8 cellular contexts compared by ENCODE assay signal in the genomic region with DNA sequence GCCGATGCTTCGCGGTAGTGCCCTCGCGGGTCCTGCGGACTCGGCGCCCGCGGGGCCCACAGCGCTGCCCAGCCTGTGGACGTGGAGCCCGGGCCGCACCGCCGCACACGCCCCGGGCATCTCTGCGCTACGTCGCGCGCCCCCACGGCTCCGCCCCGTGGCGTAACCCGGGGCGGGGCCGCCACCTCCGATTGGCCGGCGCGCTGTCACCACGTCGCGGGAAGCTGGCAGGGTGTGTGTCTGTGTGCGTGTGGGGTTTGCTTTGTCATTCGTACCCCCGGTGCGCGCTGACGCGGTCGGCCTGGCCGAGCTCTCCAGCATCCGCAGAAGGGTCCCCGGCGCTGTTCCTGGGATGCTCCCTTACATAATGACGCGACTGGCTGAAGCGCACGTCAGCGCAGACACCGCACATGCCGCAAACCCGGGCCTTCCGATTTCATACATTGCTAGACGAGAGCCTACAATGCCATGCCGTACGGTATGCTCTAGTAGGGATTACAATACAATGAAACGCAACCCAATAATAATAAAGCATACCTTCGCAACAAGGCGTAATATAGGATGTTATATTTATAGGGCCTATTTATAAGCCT. TPM values are rescaled to one million over a fixed set of nuclear protein-coding genes. Genes with fewer than 3 reads are reported as not detected.
DNase-seq lines count a peak whose midpoint lies in the region; TF ChIP-seq lines count a peak whose summit lies in the region.

No MANE protein-coding gene starts in this region.

- H3K4me2 ChIP-seq in osteoblast (ENCODE audit: insufficient read depth, low read length): peak overlapping the region; percentile 82

- TF ChIP-seq CTCF in GM10248 (IDR thresholded peaks at IDR 0.05; ENCODE audit: control extremely low read depth, extremely low read depth, low read depth, missing control alignments) (no peak), HFFc6 (IDR thresholded peaks at IDR 0.05) (no peak), osteoblast (IDR thresholded peaks at IDR 0.05; ENCODE audit: extremely low read depth, low read depth, low read length) (no peak)

- H3K36me3 ChIP-seq in osteoblast (ENCODE audit: insufficient read depth, low read length): no peaks in the 10 kb centered on the region
- H3K36me3 ChIP-seq in thymus (ENCODE audit: control insufficient read depth, insufficient read depth): no peaks in the 10 kb centered on the region

- peaks cover 12% of the 10 kb centered on the region for H4K20me1 ChIP-seq in osteoblast (ENCODE audit: insufficient read depth, low read length)

- H3K27me3 Mint-ChIP-seq in HFFc6 (ENCODE audit: insufficient read depth): no peaks in the 10 kb centered on the region
- H3K27me3 Mint-ChIP-seq in activated naive CD4-positive, alpha-beta T cell treated with anti-CD3 and anti-CD28 coated beads, Interleukin-2, amount 10 ng/mL, durations not matched to agents 7 days and 5 days: peaks cover 7% of the 10 kb centered on the region

- POLR2A ChIA-PET in GM10248 (lab: Yijun Ruan, JAX): interaction anchor here (0.5 kb wide), 1 partner anchor 1738 kb away, joined by 4 read pairs; no protein-coding TSS in a partner anchor

- peak; percentile 91 for DNase-seq in GM10248 (ENCODE audit: extremely low spot score)
- peak; percentile 74 for DNase-seq in HFFc6
- peak; percentile 90 for DNase-seq in NAMALWA (ENCODE audit: low spot score)
- peak; percentile 82 for DNase-seq in SK-N-DZ (ENCODE audit: low spot score)
- DNase-seq in activated naive CD4-positive, alpha-beta T cell treated with anti-CD3 and anti-CD28 coated beads, Interleukin-2, amount 10 ng/mL, durations not matched to agents 7 days and 5 days: peak; percentile 89
- peak; percentile 81 to 97 (median 93) for DNase-seq in head of caudate nucleus
- DNase-seq in osteoblast (ENCODE audit: insufficient read length, low spot score, missing footprints): peak; percentile 99

- no peaks in the 10 kb centered on the region for H3K9me3 Mint-ChIP-seq in HFFc6
- no peaks in the 10 kb centered on the region for H3K9me3 Mint-ChIP-seq in activated naive CD4-positive, alpha-beta T cell treated with anti-CD3 and anti-CD28 coated beads, Interleukin-2, amount 10 ng/mL, durations not matched to agents 7 days and 5 days

- peaks cover 5% of the 10 kb centered on the region; the same call in 1 of the 2 replicates for H3K36me3 Mint-ChIP-seq in HFFc6 (ENCODE audit: low read depth)
- H3K36me3 Mint-ChIP-seq in activated naive CD4-positive, alpha-beta T cell treated with anti-CD3 and anti-CD28 coated beads, Interleukin-2, amount 10 ng/mL, durations not matched to agents 7 days and 5 days: peaks cover 5% of the 10 kb centered on the region

- peaks cover 53% of the 10 kb centered on the region for H3K4me1 Mint-ChIP-seq in HFFc6 (ENCODE audit: low read depth)
- peaks cover 44% of the 10 kb centered on the region for H3K4me1 Mint-ChIP-seq in activated naive CD4-positive, alpha-beta T cell treated with anti-CD3 and anti-CD28 coated beads, Interleukin-2, amount 10 ng/mL, durations not matched to agents 7 days and 5 days

- no peaks in the 10 kb centered on the region for H3K27me3 ChIP-seq in osteoblast (ENCODE audit: insufficient read depth, low read length)
- H3K27me3 ChIP-seq in thymus (ENCODE audit: control insufficient read depth, insufficient read depth): no peaks in the 10 kb centered on the region

- under 1% methylated on average over 64 of the region's 64 CpGs for WGBS in thymus

- peak overlapping the region; percentile 96 for H2AFZ ChIP-seq in osteoblast (ENCODE audit: low read length)

- intact Hi-C loops in head of caudate nucleus (cut with DNase I): loop anchor here (5.0 kb wide), 1 partner anchor 183 kb away; the partner anchor contains the start of gene RSRP1

- peak overlapping the region; percentile 97 for H3K27ac ChIP-seq in osteoblast (ENCODE audit: low read depth, low read length)
- peak overlapping the region; percentile 86 for H3K27ac ChIP-seq in thymus (ENCODE audit: low read depth)

- peaks cover 42% of the 10 kb centered on the region for H3K79me2 ChIP-seq in osteoblast (ENCODE audit: insufficient read depth, low read length)

- H3K4me3 ChIP-seq in osteoblast (ENCODE audit: insufficient read depth, low read length): peak overlapping the region; percentile 91
- H3K4me3 ChIP-seq in thymus (ENCODE audit: low read length): peak overlapping the region; percentile 88

- H3K9me3 ChIP-seq in osteoblast (ENCODE audit: low read depth, low read length): no peaks in the 10 kb centered on the region
- no peaks in the 10 kb centered on the region for H3K9me3 ChIP-seq in thymus (ENCODE audit: control insufficient read depth)

- peak overlapping the region; percentile 99 for H3K27ac Mint-ChIP-seq in HFFc6
- H3K27ac Mint-ChIP-seq in activated naive CD4-positive, alpha-beta T cell treated with anti-CD3 and anti-CD28 coated beads, Interleukin-2, amount 10 ng/mL, durations not matched to agents 7 days and 5 days: peak overlapping the region; percentile 98

- H3K4me1 ChIP-seq in osteoblast (ENCODE audit: insufficient read depth, low read length): peaks cover 29% of the 10 kb centered on the region
- no peaks in the 10 kb centered on the region for H3K4me1 ChIP-seq in thymus (ENCODE audit: control insufficient read depth, insufficient read depth, low read length)

- H3K4me3 Mint-ChIP-seq in HFFc6: peak overlapping the region; percentile 95
- H3K4me3 Mint-ChIP-seq in activated naive CD4-positive, alpha-beta T cell treated with anti-CD3 and anti-CD28 coated beads, Interleukin-2, amount 10 ng/mL, durations not matched to agents 7 days and 5 days: peak overlapping the region; percentile 94

- CTCF ChIA-PET in GM10248 (lab: Yijun Ruan, JAX): interaction anchor here (1.4 to 1.5 kb wide), 3 partner anchors 20 to 30 kb away, joined by 3 to 5 read pairs (median 4); no protein-coding TSS in a partner anchor
- CTCF ChIA-PET in activated naive CD4-positive, alpha-beta T cell treated with anti-CD3 and anti-CD28 coated beads, Interleukin-2, amount 10 ng/mL, durations not matched to agents 7 days and 5 days (lab: Charles Lee): no interaction called here

RNA-seq across cellular contexts. Expression of gene MACO1, which starts 0.5 kb away (rescaled TPM):
- 10 to 100 TPM; 13.7 to 15.1 (median 14.4) TPM for total RNA-seq in HFFc6 (2021; fragmentation: NEBNext Ultra II Directional; extraction: Animal tissue kit (Norgen Biotek cat#: 25700))
- 16.5 and 20.3 TPM in 2 replicates for polyA plus RNA-seq in SK-N-DZ (2014; cell fraction: cytosol; rRNA removed)
- 13.2 and 13.5 TPM in 2 replicates for polyA plus RNA-seq in SK-N-DZ (2014; cell fraction: nucleus; rRNA removed)
- 33.9 and 35.5 TPM in 2 replicates for total RNA-seq in osteoblast
- 17.3 TPM for polyA plus RNA-seq in thymus

RNA-seq across cellular contexts. Expression of gene RHCE, which starts 9.5 kb away (rescaled TPM):
- total RNA-seq in HFFc6 (2021; fragmentation: NEBNext Ultra II Directional; extraction: Animal tissue kit (Norgen Biotek cat#: 25700)): 1 to 10 TPM in 1 of 6 experiments, under 1 TPM in 5; 0.45 to 1.2 (median 0.54) TPM
- polyA plus RNA-seq in SK-N-DZ (2014; cell fraction: cytosol; rRNA removed): 0.26 and 0.91 TPM in 2 replicates
- polyA plus RNA-seq in SK-N-DZ (2014; cell fraction: nucleus; rRNA removed): not detected in 2 replicates
- 0.72 and 0.88 TPM in 2 replicates for total RNA-seq in osteoblast
- polyA plus RNA-seq in thymus: 0.59 TPM

Comparison
In these comparisons a context has a peak if more than half of its experiments do, and no peak if none do; other contexts are left out.
1. Peak in every context shown above with its lines: DNase-seq, H3K4me3 ChIP-seq and H3K27ac ChIP-seq.